Comparison of ENCODE assay signal across 8 cellular contexts in the genomic region with DNA sequence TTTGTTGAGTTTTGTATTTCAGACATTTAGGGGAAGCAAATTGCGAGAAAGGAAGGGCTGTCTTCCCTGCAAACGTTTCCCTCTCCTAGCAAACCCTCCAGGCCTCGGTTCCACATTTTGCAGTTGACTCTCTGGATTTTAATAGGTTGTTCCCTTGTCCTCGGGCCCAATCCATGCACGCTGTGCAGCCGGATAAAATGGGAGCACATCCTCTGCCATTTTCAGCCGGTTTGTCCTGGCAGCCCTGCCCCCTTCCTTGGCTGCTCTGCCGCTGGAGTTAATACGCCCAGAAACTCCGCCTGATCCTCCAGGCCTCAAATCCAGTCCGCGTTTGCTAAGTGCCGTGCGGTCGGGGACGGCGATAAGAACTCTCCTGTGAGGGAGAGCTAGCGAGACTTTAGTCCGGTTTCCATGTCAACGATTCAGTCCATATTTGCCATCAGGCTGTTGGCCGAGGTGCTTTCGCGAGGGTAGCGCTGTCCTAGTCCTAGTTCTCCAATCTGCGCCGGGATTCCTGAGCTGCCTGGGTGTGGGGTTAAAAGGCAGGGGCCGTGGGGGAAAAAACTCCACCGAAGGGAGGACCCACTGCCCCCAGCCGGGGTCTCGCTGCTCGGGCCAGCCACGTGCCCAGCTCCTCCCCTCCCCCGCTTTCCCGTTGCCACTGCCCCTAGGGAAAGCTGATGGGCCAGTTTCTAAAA. TPM values are rescaled to one million over a fixed set of nuclear protein-coding genes. Genes with fewer than 3 reads are reported as not detected.
DNase-seq lines count a peak whose midpoint lies in the region; ATAC-seq, FAIRE-seq and TF ChIP-seq lines count a peak whose summit lies in the region.

No MANE protein-coding gene starts in this region.

- H3K4me1 ChIP-seq in OCI-LY3 (ENCODE audit: low read length) (peaks cover 27% of the 10 kb centered on the region), endothelial cell of umbilical vein (ENCODE audit: control insufficient read depth, extremely low read depth, insufficient read depth, low read length) (peaks cover 27% of the 10 kb centered on the region), mesodermal cell (ENCODE audit: control insufficient read depth, insufficient read depth, low read length, poor library complexity, severe bottlenecking) (peaks cover 20% of the 10 kb centered on the region)

- H4K20me1 ChIP-seq in OCI-LY3 (ENCODE audit: insufficient read depth, low read length): peaks cover 1% of the 10 kb centered on the region; the same call in 1 of the 2 replicates
- no peaks in the 10 kb centered on the region for H4K20me1 ChIP-seq in endothelial cell of umbilical vein (replicated peaks; ENCODE audit: control insufficient read depth, extremely low read depth, insufficient read depth, low read length)

- H3K4me2 ChIP-seq in OCI-LY3 (ENCODE audit: low read length): peak overlapping the region; percentile 91
- peak overlapping the region; percentile 91 for H3K4me2 ChIP-seq in endothelial cell of umbilical vein (ENCODE audit: insufficient read depth, low read length)

- FAIRE-seq in endothelial cell of umbilical vein (lab: Jason Lieb, UNC): peak; percentile 99

- POLR2A ChIA-PET in endothelial cell of umbilical vein (lab: Charles Lee): interaction anchor here (0.6 to 1.9 kb wide), 9 partner anchors 11 to 197 kb away, joined by 3 to 6 read pairs (median 4); partner anchors contain the start of genes GPN2 and PIGV

- intact Hi-C loops in endothelial cell of umbilical vein (cut with micrococcal nuclease): loop anchor here (1.0 to 10.0 kb wide), 5 partner anchors 16 to 1862 kb away; partner anchors contain the start of gene TRNAU1AP

- dilution Hi-C loops in endothelial cell of umbilical vein (cut with MboI; ENCODE audit: extremely low pct_ligation_motif_present, low sequenced_read_pairs): no loop called here

- TF ChIP-seq CTCF in OCI-LY3 (IDR thresholded peaks at IDR 0.05; ENCODE audit: low read depth, low read length) (no peak), endothelial cell of umbilical vein (IDR thresholded peaks at IDR 0.05; ENCODE audit: extremely low read depth in 1 of 2, insufficient read depth in 1 of 2, low read depth in 1 of 2, low read length in 2 of 2) (peak in 1 of 2 donors; percentile 0)

- peak overlapping the region; percentile 77 for H3K9ac ChIP-seq in OCI-LY3 (ENCODE audit: low read length)
- H3K9ac ChIP-seq in endothelial cell of umbilical vein (replicated peaks; ENCODE audit: extremely low read depth, insufficient read depth, low read length): peak overlapping the region; percentile 75

- peak overlapping the region; percentile 87 for H3K4me3 ChIP-seq in OCI-LY3 (ENCODE audit: low read length)
- H3K4me3 ChIP-seq in endothelial cell of umbilical vein (replicated peaks in 1 of 3; ENCODE audit: insufficient read depth in 1 of 3, low read depth in 1 of 3, low read length in 3 of 3): peak overlapping the region; percentile 38 to 73 (median 40)
- peak overlapping the region; percentile 51 for H3K4me3 ChIP-seq in mesodermal cell (ENCODE audit: extremely low read depth, insufficient read depth, low read length, poor library complexity, severe bottlenecking)

- BruUV-seq in endothelial cell of umbilical vein (replicated peaks; lab: Mats Ljungman, UMichigan): no TSS peak

- peak; percentile 26 for ATAC-seq in GM19025 (IDR thresholded peaks at IDR 0.05; ENCODE audit: low read depth, unreplicated experiment)

- WGBS in mesodermal cell (ENCODE audit: insufficient coverage in 2 of 2), 2 experiments: 0% methylated on average over 23 to 28 of the region's 34 CpGs

- H3K9me1 ChIP-seq in endothelial cell of umbilical vein (replicated peaks; ENCODE audit: control insufficient read depth, extremely low read depth, insufficient read depth, low read length): no peaks in the 10 kb centered on the region

- H2AFZ ChIP-seq in OCI-LY3 (ENCODE audit: low read depth, low read length) (no peak overlapping the region), endothelial cell of umbilical vein (ENCODE audit: low read depth, low read length) (peak overlapping the region; percentile 89)

- H3K27ac ChIP-seq in OCI-LY3 (ENCODE audit: low read length) (peak overlapping the region; percentile 77), endothelial cell of umbilical vein (ENCODE audit: insufficient read depth, low read depth, low read length) (peak overlapping the region; percentile 67), mesodermal cell (ENCODE audit: low read depth, low read length, severe bottlenecking) (peak overlapping the region; percentile 99)

- H3K9me3 ChIP-seq in OCI-LY3 (ENCODE audit: insufficient read depth, low read length) (no peaks in the 10 kb centered on the region), endothelial cell of umbilical vein (replicated peaks; ENCODE audit: control insufficient read depth, insufficient read depth, low read length) (no peaks in the 10 kb centered on the region), mesodermal cell (ENCODE audit: control insufficient read depth, low read length) (no peaks in the 10 kb centered on the region)

- H3K36me3 ChIP-seq in OCI-LY3 (replicated peaks; ENCODE audit: low read depth, low read length): no peaks in the 10 kb centered on the region
- H3K36me3 ChIP-seq in endothelial cell of umbilical vein (ENCODE audit: control insufficient read depth in 2 of 2, extremely low read depth in 1 of 2, insufficient read depth in 2 of 2, low read length in 2 of 2): no peaks in the 10 kb centered on the region
- H3K36me3 ChIP-seq in mesodermal cell (ENCODE audit: control insufficient read depth, insufficient read depth, low read length): no peaks in the 10 kb centered on the region

- H3K79me2 ChIP-seq in OCI-LY3 (ENCODE audit: low read length): peaks cover 18% of the 10 kb centered on the region
- H3K79me2 ChIP-seq in endothelial cell of umbilical vein (ENCODE audit: control insufficient read depth, insufficient read depth, low read length): peaks cover 17% of the 10 kb centered on the region

- DNase-seq in ACHN (peak; percentile 96), HuH-7 (ENCODE audit: low spot score) (peak; percentile 84), activated T-cell treated with anti-CD3 and anti-CD28 coated beads for 1 hour (ENCODE audit: low read depth) (peak; percentile 77), endothelial cell of umbilical vein (ENCODE audit: low read depth, low spot score) (peak; percentile 98)
- DNase-seq in stimulated activated CD8-positive, alpha-beta memory T cell treated with anti-CD3 and anti-CD28 coated beads, Interleukin-15, amount 100 ng/mL, for 1 hour (ENCODE audit: low read depth): peak; percentile 69

- CTCF ChIA-PET in endothelial cell of umbilical vein (lab: Charles Lee): interaction anchor here (0.7 to 4.1 kb wide), 15 partner anchors 10 to 128 kb away, joined by 3 to 67 read pairs (median 4); partner anchors contain the start of gene PIGV

- H3K27me3 ChIP-seq in OCI-LY3 (ENCODE audit: low read depth, low read length) (no peaks in the 10 kb centered on the region), endothelial cell of umbilical vein (ENCODE audit: control insufficient read depth in 2 of 2, insufficient read depth in 2 of 2, low read length in 2 of 2) (no peaks in the 10 kb centered on the region)

- no peak for TF ChIP-seq POLR2A in endothelial cell of umbilical vein (IDR thresholded peaks at IDR 0.05; ENCODE audit: low read depth, low read length)

- in situ Hi-C loops in ACHN (cut with HindIII; ENCODE audit: low pct_ligation_motif_present, low pct_unique_long_range_greater_than_20kb, low sequenced_read_pairs): no loop called here

TF ChIP-seq in endothelial cell of umbilical vein, 7 proteins besides CTCF, POLR2A, EP300 and RAD21:
- TF ChIP-seq GATA2 (IDR thresholded peaks at IDR 0.05; ENCODE audit: insufficient read depth, insufficient read length, low read depth, low read length) (peak; percentile 88), EZH2 (IDR thresholded peaks at IDR 0.05; ENCODE audit: borderline replicate concordance, low read depth, low read length, severe bottlenecking) (no peak), MYC (IDR thresholded peaks at IDR 0.05; ENCODE audit: low read depth, low read length) (peak; percentile 7), FOS (IDR thresholded peaks at IDR 0.05; ENCODE audit: borderline replicate concordance, insufficient read depth, low read length) (no peak), JUN (IDR thresholded peaks at IDR 0.05; ENCODE audit: borderline replicate concordance, insufficient read depth, insufficient read length, low read depth) (peak; percentile 6), POLR2AphosphoS5 (IDR thresholded peaks at IDR 0.05; ENCODE audit: insufficient read depth, low read depth, low read length) (peak; percentile 41)
- TF ChIP-seq, protein P1, sequence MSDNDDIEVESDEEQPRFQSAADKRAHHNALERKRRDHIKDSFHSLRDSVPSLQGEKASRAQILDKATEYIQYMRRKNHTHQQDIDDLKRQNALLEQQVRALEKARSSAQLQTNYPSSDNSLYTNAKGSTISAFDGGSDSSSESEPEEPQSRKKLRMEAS (IDR thresholded peaks at IDR 0.05; ENCODE audit: insufficient read depth, insufficient read length): no peak

RNA-seq across cellular contexts. Expression of gene ARID1A, which starts 2.9 kb away (rescaled TPM):
- 67.0 and 77.2 TPM in 2 replicates for total RNA-seq in endothelial cell of umbilical vein
- 36.9 and 39.0 TPM in 2 replicates for polyA plus RNA-seq in endothelial cell of umbilical vein
- 33.9 and 37.5 TPM in 2 replicates for polyA plus RNA-seq in endothelial cell of umbilical vein (2011; cell fraction: cytosol; rRNA removed)
- polyA plus RNA-seq in endothelial cell of umbilical vein (2011; cell fraction: nucleus; rRNA removed): 69.0 and 81.0 TPM in 2 replicates
- polyA plus RNA-seq in endothelial cell of umbilical vein (2012): 30.6 and 34.7 TPM in 2 replicates
- 57.2 and 66.1 TPM in 2 replicates for polyA minus RNA-seq in endothelial cell of umbilical vein
- polyA minus RNA-seq in endothelial cell of umbilical vein (2011; cell fraction: cytosol; rRNA and poly(A)+ RNA removed): 22.1 TPM
- 54.8 and 54.9 TPM in 2 replicates for polyA minus RNA-seq in endothelial cell of umbilical vein (2011; cell fraction: nucleus; rRNA and poly(A)+ RNA removed)
- polyA plus RNA-seq in mesodermal cell (2013, experiment 1 of 2): 59.9 TPM
- polyA plus RNA-seq in mesodermal cell (2013, experiment 2 of 2): 51.2 TPM

Comparison
In these comparisons a context has a peak if more than half of its experiments do, and no peak if none do; other contexts are left out.
1. Peak in every context shown above with its lines: DNase-seq, ATAC-seq, H3K4me3 ChIP-seq and H3K27ac ChIP-seq.